8 cellular contexts compared by ENCODE assay signal in the genomic region with DNA sequence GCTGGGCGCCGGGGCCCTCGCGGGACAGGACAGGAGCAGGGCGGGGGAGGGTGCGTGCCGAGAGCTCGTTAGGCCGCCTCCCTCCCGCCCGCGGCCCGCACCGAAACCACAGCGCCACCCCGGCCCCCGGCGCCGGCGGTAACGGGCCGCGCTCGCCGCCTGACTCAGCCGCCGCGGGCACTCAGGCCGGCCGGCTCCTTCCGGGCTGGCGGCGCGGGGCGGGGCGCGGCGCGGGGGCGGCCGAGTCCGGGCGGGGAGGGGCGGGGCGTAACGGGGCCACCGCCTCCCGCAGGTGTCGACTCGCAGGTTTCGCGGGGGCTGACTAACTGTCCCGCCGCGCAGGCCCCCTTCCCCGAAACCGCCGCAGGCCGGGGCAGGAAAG. TPM values are rescaled to one million over a fixed set of nuclear protein-coding genes. Genes with fewer than 3 reads are reported as not detected.
DNase-seq lines count a peak whose midpoint lies in the region; ATAC-seq and TF ChIP-seq lines count a peak whose summit lies in the region.

A gene with protein sequence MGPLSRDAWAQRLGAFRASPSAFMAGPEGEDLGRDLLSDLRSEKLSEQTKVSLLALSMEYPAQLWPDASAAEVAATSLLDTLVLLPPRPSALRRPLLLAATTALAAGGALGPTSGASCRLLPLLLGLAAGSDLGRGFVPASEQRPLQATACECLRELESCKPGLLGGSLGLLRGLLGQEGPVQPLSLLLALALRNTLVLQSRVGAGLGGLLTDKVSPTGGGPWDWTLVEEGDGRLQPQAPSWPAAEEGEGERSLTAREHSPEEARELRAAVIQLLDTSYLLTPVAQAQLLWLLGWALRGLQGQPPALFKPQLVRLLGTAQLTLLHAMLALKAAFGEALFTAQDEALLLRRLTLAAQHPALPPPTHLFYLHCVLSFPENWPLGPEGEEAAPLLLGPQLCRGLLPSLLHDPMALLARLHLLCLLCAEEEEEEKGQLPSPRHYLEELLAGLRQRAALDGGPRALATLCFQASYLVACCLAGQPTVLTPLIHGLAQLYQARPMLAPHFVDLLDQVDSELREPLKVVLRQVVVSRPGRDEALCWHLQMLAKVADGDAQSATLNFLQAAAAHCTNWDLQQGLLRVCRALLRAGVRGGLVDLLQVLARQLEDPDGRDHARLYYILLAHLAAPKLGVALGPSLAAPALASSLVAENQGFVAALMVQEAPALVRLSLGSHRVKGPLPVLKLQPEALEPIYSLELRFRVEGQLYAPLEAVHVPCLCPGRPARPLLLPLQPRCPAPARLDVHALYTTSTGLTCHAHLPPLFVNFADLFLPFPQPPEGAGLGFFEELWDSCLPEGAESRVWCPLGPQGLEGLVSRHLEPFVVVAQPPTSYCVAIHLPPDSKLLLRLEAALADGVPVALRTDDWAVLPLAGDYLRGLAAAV (minus strand): TSS at position 207 of the 382 bp plus-strand sequence. CDS start 385 bp downstream, outside the sequence.

- peaks cover 8 to 23% of the 10 kb centered on the region in 2 donors for H3K4me1 ChIP-seq in thoracic aorta (ENCODE audit: control insufficient read depth in 1 of 2, low read depth in 2 of 2)

- POLR2A ChIA-PET in RWPE1 (lab: Yijun Ruan, JAX; ENCODE audit: low non-redundant PET): interaction anchor here (0.5 to 1.4 kb wide), 3 partner anchors 9 to 288 kb away, joined by 3 to 4 read pairs (median 3); no protein-coding TSS in a partner anchor

- peak within 1 kb of the TSS; percentile 99 for H3K4me3 ChIP-seq in thoracic aorta

- TF ChIP-seq CTCF in RWPE1 (conservative IDR thresholded peaks at IDR 0.05; ENCODE audit: low read depth) (no peak), omental fat pad (IDR thresholded peaks at IDR 0.05) (no peak), thoracic aorta (IDR thresholded peaks at IDR 0.05) (no peak)

- CTCF ChIA-PET in RWPE1 (lab: Yijun Ruan, JAX): interaction anchor here (0.5 to 3.4 kb wide), 17 partner anchors 10 to 174 kb away, joined by 3 to 42 read pairs (median 4); a partner anchor contains a TSS

- H3K27me3 ChIP-seq in thoracic aorta (replicated peaks; ENCODE audit: insufficient read depth): peaks cover 1% of the 10 kb centered on the region

- DNase-seq in AML-193 (lab: John Stamatoyannopoulos, UW): peak; percentile 12 to 41
- peak; percentile 75 for DNase-seq in RWPE1 (ENCODE audit: low spot score)
- peak; percentile 70 for DNase-seq in activated naive CD4-positive, alpha-beta T cell treated with anti-CD3 and anti-CD28 coated beads, Interleukin-2, amount 50 U/mL, for 16 hours
- peak; percentile 64 for DNase-seq in glomerular visceral epithelial cell (ENCODE audit: extremely low spot score)
- no peak for DNase-seq in omental fat pad (ENCODE audit: low spot score)
- DNase-seq in thoracic aorta (ENCODE audit: low spot score): no peak

- H3K9me3 ChIP-seq in thoracic aorta: no peaks in the 10 kb centered on the region

- ATAC-seq in GM18867 (IDR thresholded peaks at IDR 0.05; ENCODE audit: unreplicated experiment): peak; percentile 66
- ATAC-seq in HG03175 (IDR thresholded peaks at IDR 0.05; ENCODE audit: unreplicated experiment): peak; percentile 43
- peak; percentile 80 for ATAC-seq in omental fat pad (ENCODE audit: low FRiP score)
- ATAC-seq in thoracic aorta (ENCODE audit: insufficient number of reproducible peaks, low FRiP score, low read depth): peak; percentile 56

- peak within 1 kb of the TSS; percentile 76 for H3K27ac ChIP-seq in RWPE1
- H3K27ac ChIP-seq in thoracic aorta: peak within 1 kb of the TSS; percentile 64 to 82

- H3K36me3 ChIP-seq in thoracic aorta: peaks cover 20% of the 10 kb centered on the region

RNA-seq across cellular contexts. Expression of the gene that starts here (rescaled TPM):
- 10 to 100 TPM; 15.4 to 32.8 (median 30.9) TPM for total RNA-seq in omental fat pad
- total RNA-seq in thoracic aorta: 10 to 100 TPM; 26.3 to 38.4 TPM

Comparison
In these comparisons a context has a peak if more than half of its experiments do, and no peak if none do; other contexts are left out.
1. DNase-seq: peak in AML-193 (2 of 2), RWPE1 (single experiment), activated naive CD4-positive, alpha-beta T cell treated with anti-CD3 and anti-CD28 coated beads, Interleukin-2, amount 50 U/mL, for 16 hours (single experiment) and glomerular visceral epithelial cell (single experiment); none in omental fat pad (single experiment) and thoracic aorta (single experiment).
2. Peak in every context shown above with its lines, with median percentiles within 50 percentile points of each other: ATAC-seq.